Comparison of ENCODE assay signal across 8 cellular contexts in the genomic region with DNA sequence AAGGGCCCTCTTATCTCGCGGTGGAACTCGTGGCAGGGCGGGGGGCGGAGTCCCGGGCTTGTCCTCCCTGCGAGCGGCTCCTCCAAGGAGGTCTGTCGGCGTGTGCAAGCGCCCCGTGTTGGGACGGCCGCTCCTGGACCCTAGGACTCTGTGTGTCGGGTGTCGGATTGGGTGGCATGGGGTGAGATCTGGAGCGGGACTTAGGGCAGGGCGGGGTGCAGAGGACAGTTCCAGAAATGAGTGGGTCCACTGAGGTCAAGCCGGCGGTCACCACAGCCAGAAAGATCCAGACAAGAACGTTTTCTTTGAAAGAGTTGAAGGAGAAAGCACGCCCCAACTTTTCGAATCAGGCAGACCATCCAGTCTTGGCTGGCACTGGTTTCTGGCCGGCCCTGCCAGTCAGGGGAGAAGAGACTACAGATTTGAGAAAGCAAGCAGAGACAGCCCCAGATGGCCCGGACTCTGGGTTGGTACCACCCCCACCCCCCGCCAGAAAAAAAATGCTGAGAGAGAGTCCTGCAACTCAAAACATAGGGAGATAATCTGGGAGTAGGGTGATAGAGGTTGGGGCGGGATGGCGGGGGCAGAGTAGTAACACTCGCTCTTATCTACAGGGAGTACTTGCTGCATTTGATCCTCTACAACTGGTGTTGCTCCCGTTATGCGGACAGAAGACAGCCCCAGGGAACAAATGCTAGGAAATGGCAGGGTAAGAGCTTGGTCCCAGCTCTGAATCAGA. TPM values are rescaled to one million over a fixed set of nuclear protein-coding genes. Genes with fewer than 3 reads are reported as not detected.
A peak's percentile ranks its signal among the peaks of the same experiment; 100 is the strongest.
DNase-seq lines count a peak whose midpoint lies in the region; ATAC-seq and TF ChIP-seq lines count a peak whose summit lies in the region.

No MANE protein-coding gene starts in this region.

- no peaks in the 10 kb centered on the region for H3K27me3 ChIP-seq in BJ (ENCODE audit: control insufficient read depth, insufficient read depth, low read length)
- H3K27me3 ChIP-seq in kidney epithelial cell (ENCODE audit: control insufficient read depth, insufficient read depth, low read length), result peaks cover 8% of the 10 kb centered on the region
- H3K27me3 ChIP-seq in upper lobe of left lung, result no peaks in the 10 kb centered on the region

- peaks cover 85% of the 10 kb centered on the region for H3K36me3 Mint-ChIP-seq in activated T-helper 17 cell treated with anti-CD3 and anti-CD28 coated beads, Interleukin-2, amount 50 U/mL, for 72 hours (ENCODE audit: low read depth)

- no peak for TF ChIP-seq CTCF in BJ (IDR thresholded peaks at IDR 0.05; ENCODE audit: insufficient read depth, low read depth, low read length)
- TF ChIP-seq CTCF in HFF-Myc (IDR thresholded peaks at IDR 0.05; ENCODE audit: low read depth, low read length, missing control alignments), result no peak
- TF ChIP-seq CTCF in kidney epithelial cell (IDR thresholded peaks at IDR 0.05; ENCODE audit: insufficient read depth, low read length, poor library complexity, severe bottlenecking), result no peak
- TF ChIP-seq CTCF in upper lobe of left lung (IDR thresholded peaks at IDR 0.05), result no peak

- H3K4me3 ChIP-seq in BJ (ENCODE audit: low read depth, low read length), result peak overlapping the region; percentile 68
- H3K4me3 ChIP-seq in HFF-Myc (replicated peaks; ENCODE audit: low read depth, low read length), result peak overlapping the region; percentile 67
- H3K4me3 ChIP-seq in kidney epithelial cell (ENCODE audit: low read depth, low read length), result peak overlapping the region; percentile 63
- peak overlapping the region; percentile 22 to 81 (median 75) for H3K4me3 ChIP-seq in upper lobe of left lung

- no peak for TF ChIP-seq EP300 in upper lobe of left lung (IDR thresholded peaks at IDR 0.05)

- H3K4me1 Mint-ChIP-seq in activated T-helper 17 cell treated with anti-CD3 and anti-CD28 coated beads, Interleukin-2, amount 50 U/mL, for 72 hours, result peaks cover 19% of the 10 kb centered on the region

- peak overlapping the region; percentile 97 for H3K4me3 Mint-ChIP-seq in activated T-helper 17 cell treated with anti-CD3 and anti-CD28 coated beads, Interleukin-2, amount 50 U/mL, for 72 hours

- peak overlapping the region; percentile 84 to 96 (median 91) for H3K27ac ChIP-seq in upper lobe of left lung

- no peaks in the 10 kb centered on the region for H3K9me3 ChIP-seq in upper lobe of left lung

- no peak for ATAC-seq in activated T-helper 17 cell treated with anti-CD3 and anti-CD28 coated beads, Interleukin-2, amount 50 U/mL, for 72 hours (replicated peaks)
- ATAC-seq in upper lobe of left lung (ENCODE audit: low FRiP score in 2 of 2), result no peak
- no peak for ATAC-seq in GM18873 (IDR thresholded peaks at IDR 0.05; ENCODE audit: low FRiP score, unreplicated experiment)

- CTCF ChIA-PET in BJ (lab: Yijun Ruan, JAX), result interaction anchor here (0.8 to 15.0 kb wide), 20 partner anchors 8 to 778 kb away, joined by 3 to 479 read pairs (median 4); a partner anchor contains a TSS

- H3K9me3 Mint-ChIP-seq in activated T-helper 17 cell treated with anti-CD3 and anti-CD28 coated beads, Interleukin-2, amount 50 U/mL, for 72 hours, result no peaks in the 10 kb centered on the region

- peak in 2 of 4 donors; percentile 45 to 46 for TF ChIP-seq POLR2A in upper lobe of left lung (IDR thresholded peaks at IDR 0.05)

- WGBS in upper lobe of left lung, 2 donors, result 6 to 8% methylated on average over 18 to 31 of the region's 31 CpGs

- H3K27ac Mint-ChIP-seq in activated T-helper 17 cell treated with anti-CD3 and anti-CD28 coated beads, Interleukin-2, amount 50 U/mL, for 72 hours, result peak overlapping the region; percentile 100

- no peaks in the 10 kb centered on the region for H3K27me3 Mint-ChIP-seq in activated T-helper 17 cell treated with anti-CD3 and anti-CD28 coated beads, Interleukin-2, amount 50 U/mL, for 72 hours

- DNase-seq in BJ (ENCODE audit: low read depth) (no peak), HFF-Myc (ENCODE audit: extremely low read depth, low read depth) (no peak), kidney epithelial cell (ENCODE audit: low read depth) (no peak), upper lobe of left lung (no peak), NCI-H226 (no peak), AG08395 (ENCODE audit: low spot score) (no peak)

- POLR2A ChIA-PET in BJ (lab: Charles Lee), result interaction anchor here (1.0 kb wide), 1 partner anchor 14 kb away, joined by 3 read pairs; no protein-coding TSS in a partner anchor

- H3K36me3 ChIP-seq in BJ (ENCODE audit: control insufficient read depth, insufficient read depth, low read length), result peaks cover 6% of the 10 kb centered on the region
- no peaks in the 10 kb centered on the region for H3K36me3 ChIP-seq in kidney epithelial cell (ENCODE audit: control insufficient read depth, insufficient read depth, low read length)
- H3K36me3 ChIP-seq in upper lobe of left lung, result peaks cover 0 to 21% (median 7%) of the 10 kb centered on the region in 4 donors

- peaks cover 37 to 71% (median 67%) of the 10 kb centered on the region in 4 donors for H3K4me1 ChIP-seq in upper lobe of left lung

RNA-seq across cellular contexts. Expression of a gene that starts 0.8 kb away (rescaled TPM):
- polyA plus RNA-seq in BJ (2011; rRNA removed), result 1.1 and 2.6 TPM in 2 replicates
- polyA minus RNA-seq in BJ (2011; rRNA and poly(A)+ RNA removed), result 2.5 and 3.5 TPM in 2 replicates
- total RNA-seq in activated T-helper 17 cell treated with anti-CD3 and anti-CD28 coated beads, Interleukin-2, amount 50 U/mL, for 72 hours, result 100 to 1,000 TPM; 204 to 327 TPM
- total RNA-seq in kidney epithelial cell (3.8 and 4.8 TPM in 2 replicates), upper lobe of left lung (10 to 100 TPM; 35.8 to 66.9 (median 43.1) TPM)

RNA-seq across cellular contexts. Expression of a gene that starts 4.5 kb away (rescaled TPM):
- polyA plus RNA-seq in BJ (2011; rRNA removed), result 34.9 and 53.5 TPM in 2 replicates
- polyA minus RNA-seq in BJ (2011; rRNA and poly(A)+ RNA removed), result 15.8 and 25.6 TPM in 2 replicates
- 100 to 1,000 TPM in 1 of 2 donors, 10 to 100 TPM in 1; 99.8 to 131 TPM for total RNA-seq in activated T-helper 17 cell treated with anti-CD3 and anti-CD28 coated beads, Interleukin-2, amount 50 U/mL, for 72 hours
- total RNA-seq in kidney epithelial cell (61.1 and 66.2 TPM in 2 replicates), upper lobe of left lung (100 to 1,000 TPM in 1 of 6 donors, 10 to 100 TPM in 5; 30.2 to 102 (median 70.1) TPM)

RNA-seq across cellular contexts. Expression of a gene that starts 43.1 kb away (rescaled TPM):
- 14.4 and 21.3 TPM in 2 replicates for polyA plus RNA-seq in BJ (2011; rRNA removed)
- 8.2 and 12.3 TPM in 2 replicates for polyA minus RNA-seq in BJ (2011; rRNA and poly(A)+ RNA removed)
- total RNA-seq in activated T-helper 17 cell treated with anti-CD3 and anti-CD28 coated beads, Interleukin-2, amount 50 U/mL, for 72 hours, result 10 to 100 TPM; 47.5 to 99.2 TPM
- total RNA-seq in kidney epithelial cell (15.3 and 15.6 TPM in 2 replicates), upper lobe of left lung (10 to 100 TPM in 3 of 6 donors, 1 to 10 TPM in 3; 5.0 to 25.3 (median 9.6) TPM)

RNA-seq across cellular contexts. Expression of a gene that starts 44.9 kb away (rescaled TPM):
- polyA plus RNA-seq in BJ (2011; rRNA removed), result 16.8 and 30.4 TPM in 2 replicates
- polyA minus RNA-seq in BJ (2011; rRNA and poly(A)+ RNA removed), result 8.3 and 15.7 TPM in 2 replicates
- total RNA-seq in activated T-helper 17 cell treated with anti-CD3 and anti-CD28 coated beads, Interleukin-2, amount 50 U/mL, for 72 hours, result 10 to 100 TPM; 17.3 to 50.8 TPM
- total RNA-seq in kidney epithelial cell, result 5.9 and 11.3 TPM in 2 replicates
- total RNA-seq in upper lobe of left lung, result 1 to 10 TPM; 4.7 to 7.5 (median 5.7) TPM
